ENCODE assay signal across 1 cellular context in the genomic region with DNA sequence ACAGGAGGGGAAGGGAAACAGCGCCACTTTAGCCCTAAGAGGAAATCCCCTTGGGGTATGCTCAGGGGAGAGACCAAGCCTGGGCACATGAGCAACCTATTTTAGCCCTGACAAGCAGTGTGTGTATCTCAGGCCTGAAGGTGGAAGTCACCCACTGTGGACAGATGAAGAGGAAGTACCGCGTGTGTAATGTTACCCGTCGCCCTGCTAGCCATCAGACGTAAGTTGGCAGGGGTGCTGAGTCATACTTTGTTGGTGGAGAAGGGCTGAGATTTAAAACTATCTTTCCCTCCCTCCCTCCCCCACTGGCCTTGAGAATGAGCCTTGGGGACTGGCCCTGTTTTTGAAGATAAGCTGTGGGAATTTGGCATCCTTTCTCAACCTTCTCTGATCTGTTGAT.
TF ChIP-seq lines count a peak whose summit lies in the region.

No MANE protein-coding gene starts in this region.

TF ChIP-seq in K562, 482 proteins besides CTCF, POLR2A, EP300 and RAD21 (continued from another document):
- TF ChIP-seq, protein P1, sequence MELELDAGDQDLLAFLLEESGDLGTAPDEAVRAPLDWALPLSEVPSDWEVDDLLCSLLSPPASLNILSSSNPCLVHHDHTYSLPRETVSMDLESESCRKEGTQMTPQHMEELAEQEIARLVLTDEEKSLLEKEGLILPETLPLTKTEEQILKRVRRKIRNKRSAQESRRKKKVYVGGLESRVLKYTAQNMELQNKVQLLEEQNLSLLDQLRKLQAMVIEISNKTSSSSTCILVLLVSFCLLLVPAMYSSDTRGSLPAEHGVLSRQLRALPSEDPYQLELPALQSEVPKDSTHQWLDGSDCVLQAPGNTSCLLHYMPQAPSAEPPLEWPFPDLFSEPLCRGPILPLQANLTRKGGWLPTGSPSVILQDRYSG (tag; conservative IDR thresholded peaks at IDR 0.05; ENCODE audit: low read depth): 0 out of 2 replicates have a peak, but pooled peaks have one; percentile 33
- TF ChIP-seq CXXC5 (CRISPR knock-in tag; IDR thresholded peaks at IDR 0.05) (peak; percentile 50; the same call in 1 of the 2 replicates), XRCC3 (IDR thresholded peaks at IDR 0.05) (no peak), MAFG (tag; conservative IDR thresholded peaks at IDR 0.05) (peak; percentile 91), ZBTB8A (IDR thresholded peaks at IDR 0.05; ENCODE audit: partially characterized antibody) (no peak), MECOM (CRISPR knock-in tag; IDR thresholded peaks at IDR 0.05) (no peak), RHOXF2B (CRISPR knock-in tag; conservative IDR thresholded peaks at IDR 0.05) (no peak), NCOR1 (IDR thresholded peaks at IDR 0.05) (peak; percentile 46), CBFA2T2 (conservative IDR thresholded peaks at IDR 0.05) (peak; percentile 43; the same call in 1 of the 2 replicates), CREM (IDR thresholded peaks at IDR 0.05; ENCODE audit: low read depth) (peak; percentile 66; the same call in 1 of the 2 replicates)
- TF ChIP-seq, protein P2, sequence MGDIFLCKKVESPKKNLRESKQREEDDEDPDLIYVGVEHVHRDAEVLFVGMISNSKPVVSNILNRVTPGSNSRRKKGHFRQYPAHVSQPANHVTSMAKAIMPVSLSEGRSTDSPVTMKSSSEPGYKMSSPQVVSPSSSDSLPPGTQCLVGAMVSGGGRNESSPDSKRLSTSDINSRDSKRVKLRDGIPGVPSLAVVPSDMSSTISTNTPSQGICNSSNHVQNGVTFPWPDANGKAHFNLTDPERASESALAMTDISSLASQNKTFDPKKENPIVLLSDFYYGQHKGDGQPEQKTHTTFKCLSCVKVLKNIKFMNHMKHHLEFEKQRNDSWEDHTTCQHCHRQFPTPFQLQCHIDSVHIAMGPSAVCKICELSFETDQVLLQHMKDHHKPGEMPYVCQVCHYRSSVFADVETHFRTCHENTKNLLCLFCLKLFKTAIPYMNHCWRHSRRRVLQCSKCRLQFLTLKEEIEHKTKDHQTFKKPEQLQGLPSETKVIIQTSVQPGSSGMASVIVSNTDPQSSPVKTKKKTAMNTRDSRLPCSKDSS (IDR thresholded peaks at IDR 0.05; ENCODE audit: low read depth, partially characterized antibody): no peak
TF ChIP-seq in K562: peak in this region for 50.
